11 cellular contexts compared by ENCODE assay signal in genomic region chrX:153925387-153925738, GRCh38. TPM values are rescaled to one million over a fixed set of nuclear protein-coding genes. Genes with fewer than 3 reads are reported as not detected.
A peak's percentile ranks its signal among the peaks of the same experiment; 100 is the strongest.
DNase-seq lines count a peak whose midpoint lies in the region; TF ChIP-seq lines count a peak whose summit lies in the region.
"Had no signal": no experiment of that assay in that cellular context is flagged by ENCODE, and none has a peak within 500 bp of the region (broad histone marks: within the 10 kb centered on the region; RNA-seq: fewer than 3 reads in every experiment).

No MANE protein-coding gene starts in this region.

- peak overlapping the region; percentile 42 for H3K4me3 ChIP-seq in colonic mucosa
- peak overlapping the region; percentile 69 to 98 for H3K4me3 ChIP-seq in neutrophil (ENCODE audit: low read depth in 1 of 2, low read length in 1 of 2)
- H3K4me3 ChIP-seq in ascending aorta, result peak overlapping the region in 1 of 2 donors; percentile 76
- H3K4me3 ChIP-seq: prostate gland had no signal

- DNase-seq in colonic mucosa, result no peak
- no peak for DNase-seq in DMS153 treated with DMSO at 0.1 percent for 48 hours (lab: John Stamatoyannopoulos, UW; ENCODE audit: unreplicated experiment)
- DNase-seq in ascending aorta (ENCODE audit: low spot score in 2 of 2), result no peak
- no peak for DNase-seq in H4 (ENCODE audit: low spot score)
- DNase-seq in D341Med (ENCODE audit: low spot score), result no peak
- DNase-seq: NCI-H2081 treated with DMSO at 0.1 percent for 48 hours, tibial artery had no signal

- H3K27me3 ChIP-seq in colonic mucosa (peaks cover 5% of the 10 kb centered on the region), neutrophil (no peaks in the 10 kb centered on the region), ascending aorta (no peaks in the 10 kb centered on the region)
- H3K27me3 ChIP-seq: tibial artery had no signal

- TF ChIP-seq POLR2A in GM10847 (IDR thresholded peaks at IDR 0.05; ENCODE audit: extremely low read depth, insufficient read length), result peak; percentile 69

- H3K27ac ChIP-seq in KOPT-K1 (ENCODE audit: low read depth, low read length, poor library complexity, severe bottlenecking), result peak overlapping the region; percentile 100
- H3K27ac ChIP-seq in colonic mucosa, result peak overlapping the region; percentile 90
- peak overlapping the region; percentile 100 for H3K27ac ChIP-seq in neutrophil
- no peak overlapping the region for H3K27ac ChIP-seq in ascending aorta
- H3K27ac ChIP-seq: prostate gland, tibial artery had no signal

- H3K9me3 ChIP-seq in KOPT-K1 (ENCODE audit: insufficient read depth, low read length, poor library complexity, severe bottlenecking) (no peaks in the 10 kb centered on the region), colonic mucosa (no peaks in the 10 kb centered on the region), neutrophil (no peaks in the 10 kb centered on the region), ascending aorta (no peaks in the 10 kb centered on the region)
- H3K9me3 ChIP-seq: prostate gland, tibial artery had no signal

- H3K36me3 ChIP-seq in KOPT-K1 (ENCODE audit: insufficient read depth, low read length) (peaks cover 26% of the 10 kb centered on the region), colonic mucosa (no peaks in the 10 kb centered on the region), neutrophil (peaks cover 17% of the 10 kb centered on the region), ascending aorta (peaks cover 1 to 7% of the 10 kb centered on the region in 2 donors)
- H3K36me3 ChIP-seq: prostate gland had no signal

- intact Hi-C loops in colonic mucosa (cut with DNase I) (no loop called here), ascending aorta (cut with DNase I) (no loop called here)

- no peak for TF ChIP-seq CTCF in colonic mucosa (IDR thresholded peaks at IDR 0.05)
- no peak for TF ChIP-seq CTCF in neutrophil (IDR thresholded peaks at IDR 0.05)
- TF ChIP-seq CTCF in ascending aorta (IDR thresholded peaks at IDR 0.05), result no peak

- H3K4me1 ChIP-seq in colonic mucosa (no peaks in the 10 kb centered on the region), neutrophil (ENCODE audit: control insufficient read depth in 1 of 2, insufficient read depth in 1 of 2, low read depth in 1 of 2, low read length in 1 of 2) (peaks cover 45 to 84% of the 10 kb centered on the region in 2 experiments), ascending aorta (peaks cover 8 to 11% of the 10 kb centered on the region in 2 donors)
- H3K4me1 ChIP-seq: prostate gland had no signal

- peak overlapping the region; percentile 60 to 75 for H3K9ac ChIP-seq in colonic mucosa (ENCODE audit: low read depth in 2 of 2, low read length in 2 of 2)

RNA-seq across cellular contexts. Expression of gene ARHGAP4, which starts 0.7 kb away (rescaled TPM):
- 10 to 100 TPM; 19.9 to 30.0 TPM for total RNA-seq in colonic mucosa
- total RNA-seq in ascending aorta, result 94.3 TPM
- 0.31 and 0.82 TPM in 2 replicates for total RNA-seq in H4 (2014; rRNA removed; shearing (Covaris generic))

RNA-seq across cellular contexts. Expression of gene NAA10, which starts 9.5 kb away (rescaled TPM):
- total RNA-seq in colonic mucosa, result 100 to 1,000 TPM in 1 of 2 donors, 10 to 100 TPM in 1; 55.9 to 115 TPM
- 155 TPM for total RNA-seq in ascending aorta
- total RNA-seq in H4 (2014; rRNA removed; shearing (Covaris generic)), result 167 and 216 TPM in 2 replicates

RNA-seq across cellular contexts. Expression of gene RENBP, which starts 19.1 kb away (rescaled TPM):
- total RNA-seq in colonic mucosa (1 to 10 TPM; 3.3 to 5.0 TPM), ascending aorta (15.5 TPM)
- total RNA-seq in H4 (2014; rRNA removed; shearing (Covaris generic)), result 0.10 TPM in 1 of 2 replicates, not detected in the other

RNA-seq across cellular contexts. Expression of gene AVPR2, which starts 20.9 kb away (rescaled TPM):
- total RNA-seq in colonic mucosa (under 1 TPM in 1 of 2 donors, not detected in 1; 0.24 TPM), ascending aorta (4.8 TPM)
- 0.14 and 0.33 TPM in 2 replicates for total RNA-seq in H4 (2014; rRNA removed; shearing (Covaris generic))

RNA-seq across cellular contexts. Expression of gene L1CAM, which starts 39.4 kb away (rescaled TPM):
- total RNA-seq in colonic mucosa (1 to 10 TPM; 4.3 to 8.8 TPM), ascending aorta (25.8 TPM)
- total RNA-seq in H4 (2014; rRNA removed; shearing (Covaris generic)), result 7.9 and 9.7 TPM in 2 replicates

Comparison
In these comparisons a context has a peak if more than half of its experiments do, and no peak if none do; other contexts are left out.
1. H3K27ac ChIP-seq: peak in KOPT-K1 (single experiment), colonic mucosa (single experiment) and neutrophil (single experiment); none in ascending aorta (0 of 2).
2. RNA of gene ARHGAP4, which starts 0.7 kb away (total RNA-seq): 94.3 TPM in ascending aorta (single experiment) and 19.9 to 30.0 TPM in colonic mucosa; 0.31 to 0.82 TPM in H4; every median in the first group is over 10 times any median in the second.